Comparison of ENCODE assay signal across 37 cellular contexts in genomic region chr4:13994016-13994415, GRCh38.
"Had no signal": no experiment of that assay in that cellular context is flagged by ENCODE, and none has a peak within 500 bp of the region (broad histone marks: within the 10 kb centered on the region; RNA-seq: fewer than 3 reads in every experiment).

No MANE protein-coding gene starts in this region.

- H3K27ac ChIP-seq: brain microvascular endothelial cell, KMS-11, Peyer's patch, RWPE1, WERI-Rb-1 had no signal

- DNase-seq: activated CD4-positive, alpha-beta T cell treated with anti-CD3 and anti-CD28 coated beads for 1 hour; activated CD4-positive, alpha-beta T cell treated with anti-CD3 and anti-CD28 coated beads for 48 hours; activated CD4-positive, alpha-beta T cell treated with anti-CD3 and anti-CD28 coated beads, Interleukin-2, amount 50 U/mL, for 4 hours; activated CD4-positive, CD25-positive, alpha-beta regulatory T cell; activated CD8-positive, alpha-beta T cell treated with anti-CD3 and anti-CD28 coated beads for 36 hours; activated effector memory CD4-positive, alpha-beta T cell treated with anti-CD3 and anti-CD28 coated beads, Interleukin-2, amount 50 U/mL, for 16 hours; activated naive CD4-positive, alpha-beta T cell; activated naive CD4-positive, alpha-beta T cell treated with anti-CD3 and anti-CD28 coated beads, Interleukin-2, amount 50 U/mL, for 16 hours; activated naive CD8-positive, alpha-beta T cell treated with anti-CD3 and anti-CD28 coated beads for 36 hours; activated T-cell treated with anti-CD3 and anti-CD28 coated beads, Interleukin-2, amount 50 U/mL, for 1 hour; activated T-cell treated with anti-CD3 and anti-CD28 coated beads, Interleukin-2, amount 50 U/mL, for 72 hours; amniotic stem cell; aorta; brain microvascular endothelial cell; MM.1S; MV-4-11; NCI-H1092; NCI-H1436 treated with DMSO at 0.1 percent for 48 hours; NCI-H187; NCI-H2029 treated with DMSO at 0.1 percent for 48 hours; NCI-H2171 treated with DMSO at 0.1 percent for 48 hours; NCI-H2227 treated with DMSO at 0.1 percent for 48 hours; NCI-H446 treated with DMSO at 0.1 percent for 48 hours; NCI-H524 treated with DMSO at 0.1 percent for 48 hours; NK-92 treated with Interleukin-12 subunit alpha and Interleukin-12 subunit beta, amount 100 ng/mL, for 24 hours; PC-3; Peyer's patch; SIG-M5; T-cell; T-helper 17 cell; T-helper 9 cell; WERI-Rb-1 had no signal

- H3K27me3 ChIP-seq: brain microvascular endothelial cell, Peyer's patch had no signal

- H3K4me3 ChIP-seq: Peyer's patch had no signal

- H3K36me3 ChIP-seq: brain microvascular endothelial cell, Peyer's patch, WERI-Rb-1 had no signal

- H3K9ac ChIP-seq: KMS-11 had no signal

- ATAC-seq: activated CD8-positive, alpha-beta T cell treated with anti-CD3 and anti-CD28 coated beads for 36 hours; activated T-cell treated with anti-CD3 and anti-CD28 coated beads, Interleukin-2, amount 50 U/mL, for 72 hours; activated T-helper 17 cell treated with anti-CD3 and anti-CD28 coated beads, Interleukin-2, amount 50 U/mL, for 72 hours; PC-3; Right ventricle myocardium inferior; SK-N-SH treated with all-trans-retinoic acid at 6 μM for 48 hours; T-cell; T-helper 17 cell had no signal

- H3K4me2 ChIP-seq: KMS-11 had no signal

- H3K9me3 ChIP-seq: Peyer's patch had no signal
